In genomic region chr5:72849546-72849945, GRCh38 we compare ENCODE assay signal across 8 cellular contexts. TPM values are rescaled to one million over a fixed set of nuclear protein-coding genes. Genes with fewer than 3 reads are reported as not detected.
A peak's percentile ranks its signal among the peaks of the same experiment; 100 is the strongest.
DNase-seq lines count a peak whose midpoint lies in the region; ATAC-seq, FAIRE-seq and TF ChIP-seq lines count a peak whose summit lies in the region.

No MANE protein-coding gene starts in this region.

- CTCF ChIA-PET in endothelial cell of umbilical vein (lab: Charles Lee): interaction anchor here (1.3 to 3.2 kb wide), 6 partner anchors 11 to 541 kb away, joined by 4 to 15 read pairs (median 6); no protein-coding TSS in a partner anchor

- FAIRE-seq in endothelial cell of umbilical vein (lab: Jason Lieb, UNC): no peak

- in situ Hi-C loops in G401 (cut with HindIII; ENCODE audit: low sequenced_read_pairs): no loop called here

- DNase-seq in G401 (ENCODE audit: low spot score) (peak; percentile 23), endothelial cell of umbilical vein (ENCODE audit: low read depth, low spot score) (no peak), pons (ENCODE audit: low spot score) (peak; percentile 20), H4 (ENCODE audit: low spot score) (no peak), NCI-H1105 (lab: John Stamatoyannopoulos, UW) (no peak)

- no peaks in the 10 kb centered on the region for H3K9me1 ChIP-seq in endothelial cell of umbilical vein (replicated peaks; ENCODE audit: control insufficient read depth, extremely low read depth, insufficient read depth, low read length)

- peak overlapping the region; percentile 72 for H3K4me3 ChIP-seq in OCI-LY1 (ENCODE audit: low read depth, low read length, poor library complexity, severe bottlenecking)
- peak overlapping the region; percentile 97 to 99 (median 98) for H3K4me3 ChIP-seq in endothelial cell of umbilical vein (replicated peaks in 1 of 3; ENCODE audit: insufficient read depth in 1 of 3, low read depth in 1 of 3, low read length in 3 of 3)

- peaks cover 62% of the 10 kb centered on the region for H3K79me2 ChIP-seq in OCI-LY1 (ENCODE audit: insufficient read depth, low read length)
- H3K79me2 ChIP-seq in endothelial cell of umbilical vein (ENCODE audit: control insufficient read depth, insufficient read depth, low read length): peaks cover 100% of the 10 kb centered on the region

- no peaks in the 10 kb centered on the region for H3K9me3 ChIP-seq in OCI-LY1 (ENCODE audit: low read length)
- no peaks in the 10 kb centered on the region for H3K9me3 ChIP-seq in endothelial cell of umbilical vein (replicated peaks; ENCODE audit: control insufficient read depth, insufficient read depth, low read length)

- H2AFZ ChIP-seq in OCI-LY1 (ENCODE audit: low read length) (no peak overlapping the region), endothelial cell of umbilical vein (ENCODE audit: low read depth, low read length) (no peak overlapping the region)

- H3K36me3 ChIP-seq in OCI-LY1 (ENCODE audit: insufficient read depth, low read length) (peaks cover 47% of the 10 kb centered on the region), endothelial cell of umbilical vein (ENCODE audit: control insufficient read depth in 2 of 2, extremely low read depth in 1 of 2, insufficient read depth in 2 of 2, low read length in 2 of 2) (peaks cover 6 to 14% of the 10 kb centered on the region in 2 experiments)

- no peak for TF ChIP-seq POLR2A in endothelial cell of umbilical vein (IDR thresholded peaks at IDR 0.05; ENCODE audit: low read depth, low read length)

- H3K27ac ChIP-seq in OCI-LY1 (ENCODE audit: low read depth, low read length, poor library complexity, severe bottlenecking) (peak overlapping the region; percentile 24), endothelial cell of umbilical vein (ENCODE audit: insufficient read depth, low read depth, low read length) (peak overlapping the region; percentile 90)

- no peak for ATAC-seq in GM18498 (IDR thresholded peaks at IDR 0.05; ENCODE audit: unreplicated experiment)
- ATAC-seq in GM19397 (IDR thresholded peaks at IDR 0.05; ENCODE audit: unreplicated experiment): no peak

- H3K27me3 ChIP-seq in OCI-LY1 (ENCODE audit: insufficient read depth, low read length) (no peaks in the 10 kb centered on the region), endothelial cell of umbilical vein (ENCODE audit: control insufficient read depth in 2 of 2, insufficient read depth in 2 of 2, low read length in 2 of 2) (no peaks in the 10 kb centered on the region)

- BruUV-seq in endothelial cell of umbilical vein (replicated peaks; lab: Mats Ljungman, UMichigan): TSS peak; percentile 24

- H3F3A ChIP-seq in OCI-LY1 (ENCODE audit: insufficient read depth, low read length): 0 out of 2 replicates have a peak, but pooled peaks cover 2% of the 10 kb centered on the region

- intact Hi-C loops in endothelial cell of umbilical vein (cut with micrococcal nuclease): loop anchor here (10.0 kb wide), 1 partner anchor 605 kb away; no protein-coding TSS in a partner anchor

- H3K9ac ChIP-seq in OCI-LY1 (ENCODE audit: low read length) (peak overlapping the region; percentile 57), endothelial cell of umbilical vein (replicated peaks; ENCODE audit: extremely low read depth, insufficient read depth, low read length) (peak overlapping the region; percentile 94)

- H3K4me2 ChIP-seq in OCI-LY1 (ENCODE audit: low read length) (peak overlapping the region; percentile 82), endothelial cell of umbilical vein (ENCODE audit: insufficient read depth, low read length) (peak overlapping the region; percentile 100)

- H4K20me1 ChIP-seq in OCI-LY1 (ENCODE audit: insufficient read depth, low read length): peaks cover 17% of the 10 kb centered on the region
- peaks cover 32% of the 10 kb centered on the region for H4K20me1 ChIP-seq in endothelial cell of umbilical vein (replicated peaks; ENCODE audit: control insufficient read depth, extremely low read depth, insufficient read depth, low read length)

- dilution Hi-C loops in endothelial cell of umbilical vein (cut with MboI; ENCODE audit: extremely low pct_ligation_motif_present, low sequenced_read_pairs): no loop called here

- POLR2A ChIA-PET in endothelial cell of umbilical vein (lab: Charles Lee): interaction anchor here (0.8 to 1.2 kb wide), 3 partner anchors 13 to 22 kb away, joined by 3 read pairs; no protein-coding TSS in a partner anchor

- TF ChIP-seq CTCF in OCI-LY1 (IDR thresholded peaks at IDR 0.05; ENCODE audit: low read length) (no peak), endothelial cell of umbilical vein (IDR thresholded peaks at IDR 0.05; ENCODE audit: extremely low read depth in 1 of 2, insufficient read depth in 1 of 2, low read depth in 1 of 2, low read length in 2 of 2) (no peak)

- no peaks in the 10 kb centered on the region for H3K9me2 ChIP-seq in OCI-LY1 (ENCODE audit: low read depth, low read length)

- H3K4me1 ChIP-seq in OCI-LY1 (ENCODE audit: insufficient read depth, low read length, severe bottlenecking): peaks cover 48% of the 10 kb centered on the region
- peaks cover 59% of the 10 kb centered on the region for H3K4me1 ChIP-seq in endothelial cell of umbilical vein (ENCODE audit: control insufficient read depth, extremely low read depth, insufficient read depth, low read length)

TF ChIP-seq in endothelial cell of umbilical vein, 7 proteins besides CTCF, POLR2A, EP300 and RAD21:
- TF ChIP-seq POLR2AphosphoS5 (IDR thresholded peaks at IDR 0.05; ENCODE audit: insufficient read depth, low read depth, low read length) (no peak), MAX (IDR thresholded peaks at IDR 0.05; ENCODE audit: insufficient read depth, insufficient read length) (no peak), JUN (IDR thresholded peaks at IDR 0.05; ENCODE audit: borderline replicate concordance, insufficient read depth, insufficient read length, low read depth) (no peak), MYC (IDR thresholded peaks at IDR 0.05; ENCODE audit: low read depth, low read length) (no peak)

RNA-seq across cellular contexts. Expression of gene TNPO1, which starts 33.1 kb away (rescaled TPM):
- 107 and 149 TPM in 2 replicates for total RNA-seq in G401 (2014; rRNA removed; shearing (Covaris generic))
- 242 and 298 TPM in 2 replicates for total RNA-seq in endothelial cell of umbilical vein
- 49.0 and 65.6 TPM in 2 replicates for polyA plus RNA-seq in endothelial cell of umbilical vein
- 71.0 and 79.5 TPM in 2 replicates for polyA plus RNA-seq in endothelial cell of umbilical vein (2011; cell fraction: cytosol; rRNA removed)
- 124 and 164 TPM in 2 replicates for polyA plus RNA-seq in endothelial cell of umbilical vein (2011; cell fraction: nucleus; rRNA removed)
- 182 and 228 TPM in 2 replicates for polyA plus RNA-seq in endothelial cell of umbilical vein (2012)
- 356 and 415 TPM in 2 replicates for polyA minus RNA-seq in endothelial cell of umbilical vein
- polyA minus RNA-seq in endothelial cell of umbilical vein (2011; cell fraction: cytosol; rRNA and poly(A)+ RNA removed): 201 TPM
- 332 and 439 TPM in 2 replicates for polyA minus RNA-seq in endothelial cell of umbilical vein (2011; cell fraction: nucleus; rRNA and poly(A)+ RNA removed)
- 163 and 188 TPM in 2 replicates for total RNA-seq in H4 (2014; rRNA removed; shearing (Covaris generic))

Comparison
In these comparisons a context has a peak if more than half of its experiments do, and no peak if none do; other contexts are left out.
1. DNase-seq: peak in G401 (single experiment) and pons (single experiment); none in endothelial cell of umbilical vein (single experiment), H4 (single experiment) and NCI-H1105 (single experiment).